Comparison of ENCODE assay signal across 10 cellular contexts in genomic region chr15:58472821-58473581, GRCh38. TPM values are rescaled to one million over a fixed set of nuclear protein-coding genes. Genes with fewer than 3 reads are reported as not detected.
DNase-seq lines count a peak whose midpoint lies in the region; ATAC-seq and TF ChIP-seq lines count a peak whose summit lies in the region.
"Had no signal": no experiment of that assay in that cellular context is flagged by ENCODE, and none has a peak within 500 bp of the region (broad histone marks: within the 10 kb centered on the region; RNA-seq: fewer than 3 reads in every experiment).

No MANE protein-coding gene starts in this region.

- no peaks in the 10 kb centered on the region for H3K9me3 Mint-ChIP-seq in MCF 10A (ENCODE audit: unreplicated experiment)
- no peaks in the 10 kb centered on the region for H3K9me3 Mint-ChIP-seq in activated CD4-positive, alpha-beta T cell treated with anti-CD3 and anti-CD28 coated beads for 36 hours (ENCODE audit: low read depth)

- no peaks in the 10 kb centered on the region for H3K27me3 Mint-ChIP-seq in MCF 10A (ENCODE audit: insufficient read depth, unreplicated experiment)
- no peaks in the 10 kb centered on the region for H3K27me3 Mint-ChIP-seq in activated CD4-positive, alpha-beta T cell treated with anti-CD3 and anti-CD28 coated beads for 36 hours

- H3K27ac ChIP-seq in breast epithelium, result peak overlapping the region in 1 of 2 donors; percentile 49
- H3K27ac ChIP-seq in upper lobe of left lung, result peak overlapping the region in 3 of 4 donors; percentile 12 to 44 (median 42)

- H3K4me3 Mint-ChIP-seq in MCF 10A (ENCODE audit: unreplicated experiment), result no peak overlapping the region
- peak overlapping the region; percentile 32 for H3K4me3 Mint-ChIP-seq in activated CD4-positive, alpha-beta T cell treated with anti-CD3 and anti-CD28 coated beads for 36 hours

- H3K4me1 ChIP-seq in breast epithelium, result no peaks in the 10 kb centered on the region
- H3K4me1 ChIP-seq in upper lobe of left lung, result peaks cover 20 to 40% (median 31%) of the 10 kb centered on the region in 4 donors

- no peak for TF ChIP-seq EP300 in upper lobe of left lung (IDR thresholded peaks at IDR 0.05)

- WGBS in upper lobe of left lung, 2 donors, result 41 to 44% methylated on average over 8 of the region's 8 CpGs

- no peaks in the 10 kb centered on the region for H3K9me3 ChIP-seq in breast epithelium
- no peaks in the 10 kb centered on the region for H3K9me3 ChIP-seq in upper lobe of left lung
- H3K9me3 ChIP-seq: heart left ventricle had no signal

- DNase-seq in MCF 10A (ENCODE audit: unreplicated experiment) (no peak), breast epithelium (ENCODE audit: low spot score in 2 of 2) (no peak), fibroblast of villous mesenchyme (ENCODE audit: low read depth) (peak; percentile 44), upper lobe of left lung (no peak), posterior cingulate gyrus (no peak), NOMO-1 treated with dmso at 0.1 percent for 144 hours (lab: John Stamatoyannopoulos, UW; ENCODE audit: unreplicated experiment) (no peak)
- DNase-seq in activated CD4-positive, alpha-beta T cell treated with anti-CD3 and anti-CD28 coated beads for 36 hours, result peak; percentile 56
- DNase-seq: heart left ventricle, NCI-H187 had no signal

- peak overlapping the region; percentile 65 for H3K27ac Mint-ChIP-seq in MCF 10A (ENCODE audit: low read depth, unreplicated experiment)
- peak overlapping the region; percentile 93 for H3K27ac Mint-ChIP-seq in activated CD4-positive, alpha-beta T cell treated with anti-CD3 and anti-CD28 coated beads for 36 hours

- H3K4me3 ChIP-seq in breast epithelium (no peak overlapping the region), fibroblast of villous mesenchyme (ENCODE audit: low read depth, low read length) (no peak overlapping the region), upper lobe of left lung (no peak overlapping the region)
- H3K4me3 ChIP-seq: heart left ventricle had no signal

- TF ChIP-seq CTCF in MCF 10A (IDR thresholded peaks at IDR 0.05; ENCODE audit: unreplicated experiment) (no peak), breast epithelium (IDR thresholded peaks at IDR 0.05) (no peak), fibroblast of villous mesenchyme (IDR thresholded peaks at IDR 0.05; ENCODE audit: insufficient read depth, low read depth, low read length) (no peak), upper lobe of left lung (IDR thresholded peaks at IDR 0.05) (no peak)

- ATAC-seq in activated CD4-positive, alpha-beta T cell treated with anti-CD3 and anti-CD28 coated beads for 36 hours, result peak; percentile 79
- ATAC-seq in upper lobe of left lung (ENCODE audit: low FRiP score in 2 of 2), result no peak
- ATAC-seq in HG03097 (IDR thresholded peaks at IDR 0.05; ENCODE audit: low FRiP score, unreplicated experiment), result no peak

- CTCF ChIA-PET in MCF 10A (lab: Yijun Ruan, JAX), result interaction anchor here (0.6 kb wide), 1 partner anchor 863 kb away, joined by 3 read pairs; no protein-coding TSS in a partner anchor
- CTCF ChIA-PET in activated CD4-positive, alpha-beta T cell treated with anti-CD3 and anti-CD28 coated beads for 36 hours (lab: Charles Lee), result interaction anchor here (0.8 to 1.6 kb wide), 3 partner anchors 13 to 295 kb away, joined by 3 to 4 read pairs (median 3); no protein-coding TSS in a partner anchor

- H3K36me3 ChIP-seq in breast epithelium (no peaks in the 10 kb centered on the region), upper lobe of left lung (no peaks in the 10 kb centered on the region)
- H3K36me3 ChIP-seq: heart left ventricle had no signal

- H3K36me3 Mint-ChIP-seq in MCF 10A (ENCODE audit: insufficient read depth, unreplicated experiment), result no peaks in the 10 kb centered on the region
- H3K36me3 Mint-ChIP-seq in activated CD4-positive, alpha-beta T cell treated with anti-CD3 and anti-CD28 coated beads for 36 hours (ENCODE audit: low read depth), result no peaks in the 10 kb centered on the region

- no peak for TF ChIP-seq POLR2A in breast epithelium (IDR thresholded peaks at IDR 0.05)
- no peak for TF ChIP-seq POLR2A in upper lobe of left lung (IDR thresholded peaks at IDR 0.05)

- POLR2A ChIA-PET in MCF 10A (lab: Yijun Ruan, JAX), result interaction anchor here (0.6 kb wide), 2 partner anchors 15 to 72 kb away, joined by 3 read pairs; no protein-coding TSS in a partner anchor
- POLR2A ChIA-PET in activated CD4-positive, alpha-beta T cell treated with anti-CD3 and anti-CD28 coated beads for 36 hours (lab: Charles Lee), result interaction anchor here (1.0 kb wide), 1 partner anchor 141 kb away, joined by 3 read pairs; no protein-coding TSS in a partner anchor

- intact Hi-C loops in MCF 10A (cut with micrococcal nuclease), result no loop called here
- intact Hi-C loops in breast epithelium (cut with DNase I; ENCODE audit: low total_unique reads), result no loop called here
- intact Hi-C loops in activated CD4-positive, alpha-beta T cell treated with anti-CD3 and anti-CD28 coated beads for 36 hours (cut with DNase I, micrococcal nuclease), result loop anchor here (2.0 to 5.0 kb wide), 4 partner anchors 16 to 186 kb away; no protein-coding TSS in a partner anchor
- intact Hi-C loops in posterior cingulate gyrus (cut with DNase I), result no loop called here

- no TSS peak for BruUV-seq in MCF 10A (replicated peaks; lab: Mats Ljungman, UMichigan)

- H3K27me3 ChIP-seq in breast epithelium, result no peaks in the 10 kb centered on the region
- no peaks in the 10 kb centered on the region for H3K27me3 ChIP-seq in upper lobe of left lung
- H3K27me3 ChIP-seq: heart left ventricle had no signal

- peaks cover 33% of the 10 kb centered on the region for H3K4me1 Mint-ChIP-seq in MCF 10A (ENCODE audit: insufficient read depth, unreplicated experiment)
- peaks cover 42% of the 10 kb centered on the region for H3K4me1 Mint-ChIP-seq in activated CD4-positive, alpha-beta T cell treated with anti-CD3 and anti-CD28 coated beads for 36 hours

RNA-seq across cellular contexts. Expression of gene LIPC, which starts 41.2 kb away (rescaled TPM):
- total RNA-seq in MCF 10A (2022) (not detected in 2 replicates), breast epithelium (under 1 TPM in 2 of 3 donors, not detected in 1; 0.15 to 0.80 TPM), fibroblast of villous mesenchyme (0.86 and 0.97 TPM in 2 replicates), upper lobe of left lung (under 1 TPM in 4 of 6 donors, not detected in 2; 0.40 to 0.89 (median 0.75) TPM)
- total RNA-seq in activated CD4-positive, alpha-beta T cell treated with anti-CD3 and anti-CD28 coated beads for 36 hours, result under 1 TPM; 0.30 to 0.50 TPM

Comparison
In these comparisons a context has a peak if more than half of its experiments do, and no peak if none do; other contexts are left out.
1. DNase-seq: peak in activated CD4-positive, alpha-beta T cell treated with anti-CD3 and anti-CD28 coated beads for 36 hours (single experiment) and fibroblast of villous mesenchyme (single experiment); none in MCF 10A (single experiment), breast epithelium (0 of 2), upper lobe of left lung (0 of 2), posterior cingulate gyrus (0 of 10) and NOMO-1 treated with dmso at 0.1 percent for 144 hours (single experiment).
2. intact Hi-C loops: an anchor here in activated CD4-positive, alpha-beta T cell treated with anti-CD3 and anti-CD28 coated beads for 36 hours (2.0 to 5.0 kb wide); none called in MCF 10A, breast epithelium and posterior cingulate gyrus.